9 cellular contexts compared by ENCODE assay signal in the genomic region with DNA sequence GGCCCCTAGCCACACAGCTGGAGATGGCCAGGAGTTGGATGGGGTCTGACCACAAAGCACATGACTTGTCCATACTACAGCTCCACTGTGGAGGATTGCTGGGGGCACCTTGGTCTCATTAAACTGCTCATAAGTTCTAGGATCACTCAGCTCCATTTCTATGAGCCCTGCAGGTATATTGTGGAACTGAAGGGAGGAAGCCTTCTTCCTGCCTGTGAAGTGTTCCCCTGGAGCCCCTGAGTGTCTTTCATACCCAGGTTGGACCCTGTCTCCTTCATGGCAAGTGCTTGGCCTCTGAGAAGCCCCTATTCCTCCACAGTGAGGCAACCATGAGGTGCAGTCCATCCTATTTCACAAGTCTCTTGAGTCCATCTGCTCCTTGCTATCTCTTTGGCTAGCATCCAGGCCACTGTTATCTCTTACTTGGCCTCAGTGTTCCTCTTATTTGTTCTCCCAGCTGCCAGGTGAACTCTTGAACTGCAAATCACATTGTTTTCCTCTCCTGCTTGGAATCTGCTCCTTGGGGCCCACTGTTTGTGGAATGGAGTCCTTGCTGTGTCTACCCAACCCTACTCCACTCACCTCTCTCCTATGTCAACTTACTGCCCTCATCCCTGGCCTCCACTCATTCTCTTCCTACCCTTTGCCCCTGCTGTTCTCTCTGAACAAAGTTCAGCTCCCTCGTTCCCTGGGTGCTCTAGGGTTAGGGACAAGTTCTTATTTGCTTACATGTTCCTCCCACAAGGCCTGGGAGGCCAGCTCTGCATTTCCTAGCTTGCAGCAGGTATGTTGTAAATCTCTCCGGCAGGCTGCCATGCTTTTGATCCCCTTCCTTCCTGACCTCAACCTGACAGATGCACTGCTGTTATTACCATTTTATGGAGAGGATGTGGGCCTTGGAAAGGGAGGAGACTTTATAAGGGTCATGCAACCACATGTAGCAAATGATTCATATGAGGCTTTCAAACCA. TPM values are rescaled to one million over a fixed set of nuclear protein-coding genes. Genes with fewer than 3 reads are reported as not detected.
DNase-seq lines count a peak whose midpoint lies in the region; ATAC-seq, FAIRE-seq and TF ChIP-seq lines count a peak whose summit lies in the region.
"Had no signal": no experiment of that assay in that cellular context is flagged by ENCODE, and none has a peak within 500 bp of the region (broad histone marks: within the 10 kb centered on the region; RNA-seq: fewer than 3 reads in every experiment).

No MANE protein-coding gene starts in this region.

- TF ChIP-seq CTCF in RWPE1 (conservative IDR thresholded peaks at IDR 0.05; ENCODE audit: low read depth) (no peak), heart right ventricle (IDR thresholded peaks at IDR 0.05) (no peak)

- FAIRE-seq in HTR-8/SVneo (lab: Jason Lieb, UNC) = no peak

- peaks cover 0 to 41% (median 17%) of the 10 kb centered on the region in 9 donors for H3K36me3 ChIP-seq in heart right ventricle
- H3K36me3 ChIP-seq in rectal smooth muscle tissue (ENCODE audit: control insufficient read depth, insufficient read depth, low read length) = peaks cover 9% of the 10 kb centered on the region

- peak in 5 of 8 donors; percentile 1 to 21 (median 10) for ATAC-seq in heart right ventricle

- DNase-seq in GDM1 (lab: John Stamatoyannopoulos, UW) = peak; percentile 17
- DNase-seq in RWPE1 (ENCODE audit: low spot score) = no peak
- no peak for DNase-seq in heart right ventricle
- DNase-seq in SW 1271 (lab: John Stamatoyannopoulos, UW) = no peak
- DNase-seq in HTR-8/SVneo (ENCODE audit: insufficient read length, low spot score) = no peak
- DNase-seq in NAMALWA (ENCODE audit: low spot score) = no peak
- DNase-seq in cortex of kidney (lab: John Stamatoyannopoulos, UW) = no peak
- DNase-seq: hippocampal formation had no signal

- CTCF ChIA-PET in RWPE1 (lab: Yijun Ruan, JAX) = interaction anchor here (0.6 kb wide), 1 partner anchor 39 kb away, joined by 3 read pairs; no protein-coding TSS in a partner anchor

- no peaks in the 10 kb centered on the region for H3K27me3 ChIP-seq in heart right ventricle
- no peaks in the 10 kb centered on the region for H3K27me3 ChIP-seq in rectal smooth muscle tissue (ENCODE audit: control insufficient read depth, insufficient read depth, low read length)

- intact Hi-C loops in heart right ventricle (cut with DNase I) = loop anchor here in 5 of 10 donors (2.0 to 10.0 kb wide), 6 partner anchors 43 to 351 kb away; partner anchors contain the start of genes PDHB (in 2 of the 5) and KCTD6 (in 1 of the 5)

- POLR2A ChIA-PET in RWPE1 (lab: Yijun Ruan, JAX; ENCODE audit: low non-redundant PET) = no interaction called here

- H3K4me1 ChIP-seq in heart right ventricle (peaks cover 14 to 40% (median 34%) of the 10 kb centered on the region in 9 donors), rectal smooth muscle tissue (ENCODE audit: control insufficient read depth, insufficient read depth, low read length) (peaks cover 21% of the 10 kb centered on the region)

- H3K4me3 ChIP-seq in heart right ventricle (peak overlapping the region in 9 of 10 donors; percentile 19 to 63 (median 53)), rectal smooth muscle tissue (ENCODE audit: low read length) (peak overlapping the region; percentile 54)

- peak overlapping the region; percentile 56 for H3K27ac ChIP-seq in RWPE1
- H3K27ac ChIP-seq in heart right ventricle = peak overlapping the region in 9 of 10 donors; percentile 79 to 91 (median 88)
- peak overlapping the region; percentile 83 for H3K27ac ChIP-seq in rectal smooth muscle tissue (ENCODE audit: low read depth, low read length)

- H3K9me3 ChIP-seq in heart right ventricle = no peaks in the 10 kb centered on the region

- no peak overlapping the region for H3K9ac ChIP-seq in rectal smooth muscle tissue (ENCODE audit: low read length)

- 29 to 48% methylated on average over 2 of the region's 2 CpGs for WGBS in heart right ventricle, 2 donors

RNA-seq across cellular contexts. Expression of gene ACOX2, which starts 1.2 kb away (rescaled TPM):
- 10 to 100 TPM; 30.1 to 46.4 (median 34.9) TPM for total RNA-seq in heart right ventricle
- 10 to 100 TPM in 1 of 2 donors, 1 to 10 TPM in 1; 7.6 to 64.9 TPM for polyA plus RNA-seq in heart right ventricle

RNA-seq across cellular contexts. Expression of gene FAM107A, which starts 41.4 kb away (rescaled TPM):
- total RNA-seq in heart right ventricle = 100 to 1,000 TPM in 1 of 10 donors, 10 to 100 TPM in 9; 18.3 to 149 (median 54.3) TPM
- polyA plus RNA-seq in heart right ventricle = 10 to 100 TPM; 47.7 to 63.4 TPM

RNA-seq across cellular contexts. Expression of gene KCTD6, which starts 43.9 kb away (rescaled TPM):
- 1 to 10 TPM; 3.6 to 8.9 (median 7.2) TPM for total RNA-seq in heart right ventricle
- 10 to 100 TPM in 1 of 2 donors, 1 to 10 TPM in 1; 6.9 to 12.7 TPM for polyA plus RNA-seq in heart right ventricle
